In genomic region chr6:53894086-53894485, GRCh38 we compare ENCODE assay signal across 8 cellular contexts.
DNase-seq lines count a peak whose midpoint lies in the region; ATAC-seq, FAIRE-seq and TF ChIP-seq lines count a peak whose summit lies in the region.

No MANE protein-coding gene starts in this region.

- H3K36me3 ChIP-seq in gastroesophageal sphincter (peaks cover 0 to 6% of the 10 kb centered on the region in 2 donors), small intestine (ENCODE audit: control insufficient read depth in 2 of 2, insufficient read depth in 2 of 2, low read length in 2 of 2) (peaks cover 0 to 3% of the 10 kb centered on the region in 2 donors)

- DNase-seq in COLO668 (lab: John Stamatoyannopoulos, UW; ENCODE audit: unreplicated experiment) (peak; percentile 75), RCC 7860 (ENCODE audit: low spot score) (peak; percentile 57), small intestine (no peak), foreskin melanocyte (no peak)
- DNase-seq in central memory CD4-positive, alpha-beta T cell = no peak

- no peak for TF ChIP-seq POLR2A in gastroesophageal sphincter (IDR thresholded peaks at IDR 0.05)

- ATAC-seq in GM18907 (IDR thresholded peaks at IDR 0.05; ENCODE audit: unreplicated experiment) = peak; percentile 93
- peak; percentile 69 for ATAC-seq in HG03175 (IDR thresholded peaks at IDR 0.05; ENCODE audit: unreplicated experiment)
- peak; percentile 25 for ATAC-seq in gastroesophageal sphincter

- H3K4me3 ChIP-seq in gastroesophageal sphincter (no peak overlapping the region), small intestine (ENCODE audit: low read depth in 1 of 2, low read length in 2 of 2) (no peak overlapping the region)

- TF ChIP-seq CTCF in gastroesophageal sphincter (IDR thresholded peaks at IDR 0.05) = no peak

- H3K4me1 ChIP-seq in gastroesophageal sphincter (peaks cover 0 to 27% (median 5%) of the 10 kb centered on the region in 3 donors), small intestine (ENCODE audit: control insufficient read depth in 2 of 2, insufficient read depth in 1 of 2, low read depth in 1 of 2, low read length in 1 of 2) (no peaks in the 10 kb centered on the region)

- H3K27ac ChIP-seq in gastroesophageal sphincter (peak overlapping the region in 2 of 4 donors; percentile 12 to 35), small intestine (ENCODE audit: low read depth in 1 of 2, low read length in 1 of 2) (no peak overlapping the region)

- TF ChIP-seq EP300 in gastroesophageal sphincter (IDR thresholded peaks at IDR 0.05) = no peak

- no peaks in the 10 kb centered on the region for H3K9me3 ChIP-seq in gastroesophageal sphincter
- no peaks in the 10 kb centered on the region for H3K9me3 ChIP-seq in small intestine (ENCODE audit: control insufficient read depth, low read depth)

- 20 to 30% methylated on average over 1 to 2 of the region's 2 CpGs for WGBS in gastroesophageal sphincter (ENCODE audit: low coverage in 1 of 2), 2 donors
- 43 to 54% (median 49%) methylated on average over 2 of the region's 2 CpGs for WGBS in small intestine, 3 donors

- FAIRE-seq in RCC 7860 (lab: Jason Lieb, UNC) (peak; percentile 77), small intestine (lab: Jason Lieb, UNC) (no peak)

- no peaks in the 10 kb centered on the region for H3K27me3 ChIP-seq in gastroesophageal sphincter
- no peaks in the 10 kb centered on the region for H3K27me3 ChIP-seq in small intestine (ENCODE audit: control insufficient read depth in 2 of 2, insufficient read depth in 2 of 2, low read length in 2 of 2)

Comparison
In these comparisons a context has a peak if more than half of its experiments do, and no peak if none do; other contexts are left out.
1. DNase-seq: peak in COLO668 (single experiment) and RCC 7860 (single experiment); none in small intestine (single experiment), foreskin melanocyte (single experiment) and central memory CD4-positive, alpha-beta T cell (single experiment).
2. ATAC-seq: peak in every context shown above with its lines; median percentile 93 in GM18907; 69 in HG03175; 25 in gastroesophageal sphincter.